ENCODE assay signal across 18 cellular contexts in the genomic region with DNA sequence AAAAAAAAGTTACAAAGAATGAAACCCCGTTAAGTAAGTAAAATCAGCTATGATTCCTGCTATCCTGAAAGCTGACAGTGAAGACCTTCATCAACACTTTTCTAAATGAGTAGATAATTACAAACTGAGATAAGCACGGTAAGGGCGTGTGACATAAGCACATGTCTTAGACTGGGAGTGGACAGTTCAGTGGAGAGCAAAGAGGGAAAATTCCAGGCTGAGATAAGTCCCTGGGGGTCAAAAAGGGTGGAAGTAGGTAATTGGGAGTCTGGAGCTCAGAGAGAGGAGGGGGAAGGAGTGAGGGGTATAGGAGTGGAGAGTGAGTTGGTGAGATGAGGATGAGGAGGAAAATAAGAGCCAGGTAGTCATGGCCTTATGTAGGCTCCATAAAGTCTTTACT. TPM values are rescaled to one million over a fixed set of nuclear protein-coding genes. Genes with fewer than 3 reads are reported as not detected.
DNase-seq lines count a peak whose midpoint lies in the region; ATAC-seq and TF ChIP-seq lines count a peak whose summit lies in the region.
"Had no signal": no experiment of that assay in that cellular context is flagged by ENCODE, and none has a peak within 500 bp of the region (broad histone marks: within the 10 kb centered on the region; RNA-seq: fewer than 3 reads in every experiment).

No MANE protein-coding gene starts in this region.

- DNase-seq in RWPE2 (ENCODE audit: low spot score), result no peak
- DNase-seq in erythroblast (lab: John Stamatoyannopoulos, UW), result peak; percentile 9 to 11
- no peak for DNase-seq in psoas muscle
- no peak for DNase-seq in foreskin keratinocyte
- DNase-seq: CD4-positive, alpha-beta memory T cell; COR-L47; DMS153; DND-41; GM23248; H9 had no signal

- H3K4me3 ChIP-seq in BLaER1 treated with 17β-estradiol and CSF1 and Interleukin-3, amounts not matched to agents 10 nM and 100 nM, result no peak overlapping the region
- H3K4me3 ChIP-seq in RWPE2 (ENCODE audit: severe bottlenecking), result no peak overlapping the region
- H3K4me3 ChIP-seq in psoas muscle, result no peak overlapping the region
- H3K4me3 ChIP-seq: BLaER1, GM23248 had no signal

- ATAC-seq in RWPE2 (ENCODE audit: low read depth) (no peak), GM18505 (IDR thresholded peaks at IDR 0.05; ENCODE audit: unreplicated experiment) (no peak), HG03095 (IDR thresholded peaks at IDR 0.05; ENCODE audit: unreplicated experiment) (no peak), psoas muscle (no peak), foreskin keratinocyte (no peak)

- no peak overlapping the region for H3K9ac ChIP-seq in BLaER1 treated with 17β-estradiol and CSF1 and Interleukin-3, amounts not matched to agents 10 nM and 100 nM
- H3K9ac ChIP-seq: BLaER1, GM23248 had no signal

- TF ChIP-seq POLR2A in erythroblast (IDR thresholded peaks at IDR 0.05; ENCODE audit: low read length), result no peak
- TF ChIP-seq POLR2A in GM18505 (IDR thresholded peaks at IDR 0.05; ENCODE audit: borderline replicate concordance, extremely low read depth, insufficient read depth, insufficient read length), result no peak

- WGBS in psoas muscle, 3 donors, result 89 to 98% (median 91%) methylated on average over 3 of the region's 3 CpGs

- H3K36me3 ChIP-seq in BLaER1 treated with 17β-estradiol and CSF1 and Interleukin-3, amounts not matched to agents 10 nM and 100 nM, result peaks cover 0 to 11% (median 0%) of the 10 kb centered on the region in 11 experiments; a peak in 3 of 22 replicates
- peaks cover 5% of the 10 kb centered on the region for H3K36me3 ChIP-seq in RWPE2 (ENCODE audit: low read depth)
- no peaks in the 10 kb centered on the region for H3K36me3 ChIP-seq in psoas muscle (ENCODE audit: insufficient read depth in 1 of 2, low read depth in 1 of 2)
- H3K36me3 ChIP-seq: BLaER1 had no signal

- peaks cover 11% of the 10 kb centered on the region for H3K9me3 Mint-ChIP-seq in dendritic cell treated with granulocyte-macrophage colony-stimulating factor and Interleukin-4, amounts not matched to agents 40 ng/mL and 50 ng/mL, for 4 days

- peak overlapping the region in 7 of 11 experiments; percentile 30 to 65 (median 58); a peak in 12 of 22 replicates for H3K27ac ChIP-seq in BLaER1 treated with 17β-estradiol and CSF1 and Interleukin-3, amounts not matched to agents 10 nM and 100 nM
- H3K27ac ChIP-seq in RWPE2 (ENCODE audit: poor library complexity, severe bottlenecking), result peak overlapping the region; percentile 87
- H3K27ac ChIP-seq in psoas muscle, result no peak overlapping the region
- H3K27ac ChIP-seq in foreskin keratinocyte, result no peak overlapping the region
- H3K27ac ChIP-seq: 22Rv1, BLaER1, GM23248 had no signal

- TF ChIP-seq CTCF in RWPE2 (IDR thresholded peaks at IDR 0.05; ENCODE audit: poor library complexity, severe bottlenecking) (no peak), psoas muscle (IDR thresholded peaks at IDR 0.05) (no peak), foreskin keratinocyte (conservative IDR thresholded peaks at IDR 0.05) (no peak)

- H3K4me1 ChIP-seq in BLaER1 treated with 17β-estradiol and CSF1 and Interleukin-3, amounts not matched to agents 10 nM and 100 nM, result peaks cover under 1 to 43% (median 27%) of the 10 kb centered on the region in 10 experiments; a peak in 16 of 20 replicates
- H3K4me1 ChIP-seq in RWPE2 (ENCODE audit: insufficient read depth, poor library complexity, severe bottlenecking) (peaks cover 47% of the 10 kb centered on the region), psoas muscle (no peaks in the 10 kb centered on the region), foreskin keratinocyte (peaks cover 31% of the 10 kb centered on the region)

- H3K27me3 Mint-ChIP-seq in dendritic cell treated with granulocyte-macrophage colony-stimulating factor and Interleukin-4, amounts not matched to agents 40 ng/mL and 50 ng/mL, for 4 days, result no peaks in the 10 kb centered on the region
- H3K27me3 Mint-ChIP-seq: B cell had no signal

- H3K36me3 Mint-ChIP-seq in dendritic cell treated with granulocyte-macrophage colony-stimulating factor and Interleukin-4, amounts not matched to agents 40 ng/mL and 50 ng/mL, for 4 days (ENCODE audit: low read depth), result peaks cover 6% of the 10 kb centered on the region
- H3K36me3 Mint-ChIP-seq: CD4-positive, alpha-beta memory T cell had no signal

- H3K4me2 ChIP-seq in BLaER1 treated with 17β-estradiol and CSF1 and Interleukin-3, amounts not matched to agents 10 nM and 100 nM, result peak overlapping the region in 6 of 11 experiments; percentile 57 to 74 (median 66); a peak in 11 of 22 replicates
- H3K4me2 ChIP-seq: BLaER1 had no signal

- intact Hi-C loops in dendritic cell treated with granulocyte-macrophage colony-stimulating factor and Interleukin-4, amounts not matched to agents 40 ng/mL and 50 ng/mL, for 4 days (cut with micrococcal nuclease), result no loop called here
- intact Hi-C loops in psoas muscle (cut with DNase I), result no loop called here

- peaks cover 58% of the 10 kb centered on the region for H3K4me1 Mint-ChIP-seq in dendritic cell treated with granulocyte-macrophage colony-stimulating factor and Interleukin-4, amounts not matched to agents 40 ng/mL and 50 ng/mL, for 4 days (ENCODE audit: low read depth)

- peak overlapping the region; percentile 53 for H3K27ac Mint-ChIP-seq in dendritic cell treated with granulocyte-macrophage colony-stimulating factor and Interleukin-4, amounts not matched to agents 40 ng/mL and 50 ng/mL, for 4 days
- H3K27ac Mint-ChIP-seq: B cell; CD4-positive, alpha-beta memory T cell; H9 had no signal

- peaks cover 0 to 71% (median 18%) of the 10 kb centered on the region in 11 experiments; a peak in 17 of 22 replicates for H3K9me3 ChIP-seq in BLaER1 treated with 17β-estradiol and CSF1 and Interleukin-3, amounts not matched to agents 10 nM and 100 nM (replicated peaks in 1 of 11)
- H3K9me3 ChIP-seq in RWPE2 (ENCODE audit: severe bottlenecking), result no peaks in the 10 kb centered on the region
- no peaks in the 10 kb centered on the region for H3K9me3 ChIP-seq in psoas muscle

- H3K4me3 Mint-ChIP-seq in dendritic cell treated with granulocyte-macrophage colony-stimulating factor and Interleukin-4, amounts not matched to agents 40 ng/mL and 50 ng/mL, for 4 days, result no peak overlapping the region
- H3K4me3 Mint-ChIP-seq: B cell; CD4-positive, alpha-beta memory T cell; H9 had no signal

- no peaks in the 10 kb centered on the region for H4K20me1 ChIP-seq in BLaER1 treated with 17β-estradiol and CSF1 and Interleukin-3, amounts not matched to agents 10 nM and 100 nM
- H4K20me1 ChIP-seq: BLaER1 had no signal

- H3K27me3 ChIP-seq in BLaER1 treated with 17β-estradiol and CSF1 and Interleukin-3, amounts not matched to agents 10 nM and 100 nM, result no peaks in the 10 kb centered on the region
- H3K27me3 ChIP-seq in RWPE2 (ENCODE audit: insufficient read depth, poor library complexity, severe bottlenecking) (no peaks in the 10 kb centered on the region), psoas muscle (ENCODE audit: insufficient read depth in 3 of 3, low read length in 2 of 3) (no peaks in the 10 kb centered on the region), foreskin keratinocyte (no peaks in the 10 kb centered on the region)
- H3K27me3 ChIP-seq: BLaER1 had no signal

RNA-seq across cellular contexts. Expression of a gene that starts 4.4 kb away (rescaled TPM):
- total RNA-seq in psoas muscle, result under 1 TPM in 1 of 4 donors, not detected in 3; 0.12 TPM
- under 1 TPM in 1 of 3 donors, not detected in 2; 0.08 TPM for polyA plus RNA-seq in psoas muscle
- total RNA-seq in foreskin keratinocyte, result 263 and 311 TPM in 2 replicates
- 156 and 231 TPM in 2 replicates for polyA plus RNA-seq in foreskin keratinocyte
- total RNA-seq: B cell had no signal
- polyA plus RNA-seq: CD4-positive, alpha-beta memory T cell; GM23248 had no signal

RNA-seq across cellular contexts. Expression of a gene that starts 24.2 kb away (rescaled TPM):
- total RNA-seq in psoas muscle (under 1 TPM in 2 of 4 donors, not detected in 2; 0.05 to 0.19 TPM), foreskin keratinocyte (30.1 and 40.8 TPM in 2 replicates)
- polyA plus RNA-seq in psoas muscle (under 1 TPM in 2 of 3 donors, not detected in 1; 0.05 to 0.13 TPM), foreskin keratinocyte (9.2 and 13.4 TPM in 2 replicates)

RNA-seq across cellular contexts. Expression of a gene that starts 47.9 kb away (rescaled TPM):
- total RNA-seq in psoas muscle (under 1 TPM in 3 of 4 donors, not detected in 1; 0.25 to 0.42 (median 0.28) TPM), foreskin keratinocyte (84.8 and 98.9 TPM in 2 replicates)
- polyA plus RNA-seq in psoas muscle (under 1 TPM; 0.06 to 0.38 (median 0.25) TPM), foreskin keratinocyte (69.6 and 88.5 TPM in 2 replicates)
- total RNA-seq: H4, H9 had no signal
- polyA plus RNA-seq: CD4-positive, alpha-beta memory T cell had no signal

Comparison
In these comparisons a context has a peak if more than half of its experiments do, and no peak if none do; other contexts are left out.
1. H3K27ac ChIP-seq: peak in BLaER1 treated with 17β-estradiol and CSF1 and Interleukin-3, amounts not matched to agents 10 nM and 100 nM (7 of 11) and RWPE2 (single experiment); none in psoas muscle (single experiment) and foreskin keratinocyte (single experiment).
2. DNase-seq: peak in erythroblast (2 of 2); none in RWPE2 (single experiment), psoas muscle (0 of 2) and foreskin keratinocyte (0 of 2).
3. RNA of a gene that starts 4.4 kb away (total RNA-seq): 263 to 311 TPM in foreskin keratinocyte; 0.12 TPM in psoas muscle; every median in the first group is over 100 times any median in the second.
4. RNA of a gene that starts 24.2 kb away (total RNA-seq): 30.1 to 40.8 TPM in foreskin keratinocyte; 0.05 to 0.19 TPM in psoas muscle; every median in the first group is over 10 times any median in the second.
5. RNA of a gene that starts 47.9 kb away (total RNA-seq): 84.8 to 98.9 TPM in foreskin keratinocyte; 0.25 to 0.42 TPM in psoas muscle; every median in the first group is over 10 times any median in the second.